Comparison of ENCODE assay signal across 1 cellular context in genomic region chr1:154886281-154887036, GRCh38.
TF ChIP-seq lines count a peak whose summit lies in the region.

No MANE protein-coding gene starts in this region.

TF ChIP-seq in K562, 482 proteins besides CTCF, POLR2A, EP300 and RAD21 (continued from another document and continues in another):
- no peak for TF ChIP-seq AFF1 (IDR thresholded peaks at IDR 0.05; ENCODE audit: low read depth in 1 of 2, partially characterized antibody in 2 of 2)
- TF ChIP-seq ZHX1 (conservative IDR thresholded peaks at IDR 0.05; ENCODE audit: low read length): no peak
- TF ChIP-seq ZNF668 (CRISPR knock-in tag; IDR thresholded peaks at IDR 0.05): no peak
- no peak for TF ChIP-seq HIVEP1 (CRISPR knock-in tag; IDR thresholded peaks at IDR 0.05)
- TF ChIP-seq SMARCE1 (IDR thresholded peaks at IDR 0.05): peak; percentile 61
- no peak for TF ChIP-seq ETS1 (conservative IDR thresholded peaks at IDR 0.05; ENCODE audit: control insufficient read depth, low read depth, low read length)
- TF ChIP-seq TSHZ1 (CRISPR knock-in tag; IDR thresholded peaks at IDR 0.05): no peak
- TF ChIP-seq CUX1 (CRISPR knock-in tag; IDR thresholded peaks at IDR 0.05): no peak
- TF ChIP-seq ZNF232 (CRISPR knock-in tag; IDR thresholded peaks at IDR 0.05): no peak
- no peak for TF ChIP-seq PTTG1 (tag; IDR thresholded peaks at IDR 0.05; ENCODE audit: low read depth)
- no peak for TF ChIP-seq ZNF589 (CRISPR knock-in tag; IDR thresholded peaks at IDR 0.05; ENCODE audit: low read depth)
- TF ChIP-seq ATF3 (IDR thresholded peaks at IDR 0.05): peak; percentile 60; the same call in 1 of the 2 replicates
- TF ChIP-seq ATF3 (CRISPR knock-in tag; conservative IDR thresholded peaks at IDR 0.05): no peak
- TF ChIP-seq ZEB2 (IDR thresholded peaks at IDR 0.05): 0 out of 2 replicates have a peak, but pooled peaks have one; percentile 34
- no peak for TF ChIP-seq HMG20B (CRISPR knock-in tag; IDR thresholded peaks at IDR 0.05)
- TF ChIP-seq RBM14 (IDR thresholded peaks at IDR 0.05; ENCODE audit: borderline replicate concordance, insufficient read depth, low read depth, low read length): no peak
- TF ChIP-seq TEAD4 (IDR thresholded peaks at IDR 0.05; ENCODE audit: low read length): peak; percentile 74; the same call in 1 of the 2 replicates
- no peak for TF ChIP-seq TEAD4 (CRISPR knock-in tag; IDR thresholded peaks at IDR 0.05; ENCODE audit: borderline replicate concordance)
- TF ChIP-seq MAFK (IDR thresholded peaks at IDR 0.05; ENCODE audit: low read length): no peak
- no peak for TF ChIP-seq CBX1 (IDR thresholded peaks at IDR 0.05; ENCODE audit: low read depth)
- no peak for TF ChIP-seq TBP (optimal IDR thresholded peaks at IDR 0.05; ENCODE audit: low read depth, low read length)
- TF ChIP-seq ZNF277 (CRISPR knock-in tag; IDR thresholded peaks at IDR 0.05; ENCODE audit: borderline replicate concordance): no peak
- TF ChIP-seq KDM1A (IDR thresholded peaks at IDR 0.05): peak in 1 of 2 experiments; percentile 46; a peak in 1 of 4 replicates
- TF ChIP-seq ZNF174 (CRISPR knock-in tag; IDR thresholded peaks at IDR 0.05): no peak
- TF ChIP-seq HDAC8 (tag; IDR thresholded peaks at IDR 0.05): no peak
- TF ChIP-seq RFX5 (IDR thresholded peaks at IDR 0.05; ENCODE audit: low read depth, low read length): no peak
- peak; percentile 39; the same call in 1 of the 2 replicates for TF ChIP-seq MAX (CRISPR knock-in tag; IDR thresholded peaks at IDR 0.05)
- no peak for TF ChIP-seq CBX5 (IDR thresholded peaks at IDR 0.05; ENCODE audit: borderline replicate concordance, low read depth)
- 0 out of 2 replicates have a peak, but pooled peaks have one; percentile 18 for TF ChIP-seq MTA1 (IDR thresholded peaks at IDR 0.05; ENCODE audit: borderline replicate concordance)
- peak; percentile 28 for TF ChIP-seq PRDM10 (IDR thresholded peaks at IDR 0.05; ENCODE audit: partially characterized antibody)
- no peak for TF ChIP-seq IFI16 (CRISPR knock-in tag; IDR thresholded peaks at IDR 0.05)
- TF ChIP-seq ESRRA (IDR thresholded peaks at IDR 0.05; ENCODE audit: borderline replicate concordance, low read depth): peak; percentile 71; the same call in 1 of the 2 replicates
- TF ChIP-seq HMG20A (CRISPR knock-in tag; conservative IDR thresholded peaks at IDR 0.05): no peak
